8 cellular contexts compared by ENCODE assay signal in the genomic region with DNA sequence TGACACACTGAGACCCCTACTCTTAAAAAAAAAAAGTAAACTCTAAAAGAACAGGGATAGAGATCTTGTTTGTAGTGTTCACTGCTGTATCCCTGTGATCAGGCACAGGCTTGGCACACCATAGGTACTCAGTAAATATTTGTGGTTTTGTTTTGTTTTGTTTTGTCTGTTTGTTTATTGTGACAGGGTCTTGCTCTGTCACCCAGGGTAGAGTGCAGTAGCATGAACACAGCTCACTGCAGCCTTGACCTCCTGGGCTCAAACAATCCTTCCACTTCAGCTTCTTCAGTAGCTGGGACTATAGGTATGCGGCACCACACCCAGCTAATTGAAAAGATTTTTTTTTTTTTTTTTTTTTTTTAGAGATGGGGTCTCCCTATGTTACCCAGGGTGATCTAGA. TPM values are rescaled to one million over a fixed set of nuclear protein-coding genes. Genes with fewer than 3 reads are reported as not detected.
"Had no signal": no experiment of that assay in that cellular context is flagged by ENCODE, and none has a peak within 500 bp of the region (broad histone marks: within the 10 kb centered on the region; RNA-seq: fewer than 3 reads in every experiment).

No MANE protein-coding gene starts in this region.

- H3K36me3 Mint-ChIP-seq: IgD-negative memory B cell had no signal

- H3K4me3 ChIP-seq: K562 had no signal

- FAIRE-seq: HTR-8/SVneo, K562 had no signal

- DNase-seq: IMR-90, KBM-7 had no signal

- H3K27ac ChIP-seq: HL-60 had no signal

- H3K9me3 Mint-ChIP-seq: IgD-negative memory B cell had no signal

- ATAC-seq: K562 had no signal

RNA-seq across cellular contexts. Expression of gene FKBP1B, which starts 3.4 kb away (rescaled TPM):
- total RNA-seq: HT-29 had no signal

RNA-seq across cellular contexts. Expression of gene MFSD2B, which starts 43.1 kb away (rescaled TPM):
- total RNA-seq: HT-29, HT1080, IMR-90 had no signal
- polyA plus RNA-seq: IgD-negative memory B cell had no signal
